21 cellular contexts compared by ENCODE assay signal in genomic region chr18:62745089-62745751, GRCh38. TPM values are rescaled to one million over a fixed set of nuclear protein-coding genes. Genes with fewer than 3 reads are reported as not detected.
DNase-seq lines count a peak whose midpoint lies in the region; ATAC-seq, FAIRE-seq and TF ChIP-seq lines count a peak whose summit lies in the region.
"Had no signal": no experiment of that assay in that cellular context is flagged by ENCODE, and none has a peak within 500 bp of the region (broad histone marks: within the 10 kb centered on the region; RNA-seq: fewer than 3 reads in every experiment).

No MANE protein-coding gene starts in this region.

- peaks cover 25% of the 10 kb centered on the region for H4K20me1 ChIP-seq in Loucy (ENCODE audit: insufficient read depth, low read length, poor library complexity, severe bottlenecking)

- no peaks in the 10 kb centered on the region for H3F3A ChIP-seq in Loucy (ENCODE audit: low read depth)

- no peaks in the 10 kb centered on the region for H3K27me3 Mint-ChIP-seq in type B pancreatic cell
- H3K27me3 Mint-ChIP-seq: CD4-positive, CD25-positive, alpha-beta regulatory T cell; T-cell had no signal

- DNase-seq in GM12891 (ENCODE audit: insufficient read length, low spot score) (no peak), left lobe of liver (ENCODE audit: low spot score) (no peak), type B pancreatic cell (ENCODE audit: extremely low spot score, unreplicated experiment) (no peak), DMS53 (lab: John Stamatoyannopoulos, UW) (no peak), 8988T (no peak), EL (no peak)
- DNase-seq: ACHN; Caco-2; CD4-positive, CD25-positive, alpha-beta regulatory T cell; GF-D8; H7; KBM-7; NCI-H1417; NCI-H187 treated with DMSO at 0.1 percent for 48 hours; NCI-H226; NCI-H524; SHP77 treated with DMSO at 0.1 percent for 48 hours; SK-N-SH; T-cell had no signal

- H3K9ac ChIP-seq in Loucy (ENCODE audit: low read depth, low read length, poor library complexity, severe bottlenecking): no peak overlapping the region
- H3K9ac ChIP-seq: SK-N-SH had no signal

- H3K27ac Mint-ChIP-seq in type B pancreatic cell: no peak overlapping the region
- H3K27ac Mint-ChIP-seq: T-cell had no signal

- no peaks in the 10 kb centered on the region for H3K9me2 ChIP-seq in Loucy (replicated peaks; ENCODE audit: low read depth, low read length)
- H3K9me2 ChIP-seq: SK-N-SH had no signal

- no peak overlapping the region for H3K4me3 ChIP-seq in Loucy (ENCODE audit: low read length, poor library complexity, severe bottlenecking)

- no peaks in the 10 kb centered on the region for H3K36me3 Mint-ChIP-seq in type B pancreatic cell
- H3K36me3 Mint-ChIP-seq: CD4-positive, CD25-positive, alpha-beta regulatory T cell; T-cell had no signal

- H3K9me3 ChIP-seq in Loucy (ENCODE audit: insufficient read depth, low read depth, low read length): no peaks in the 10 kb centered on the region
- H3K9me3 ChIP-seq: Caco-2, SK-N-SH had no signal

- ATAC-seq in left lobe of liver: peak; percentile 41
- ATAC-seq: T-cell had no signal

- FAIRE-seq in GM12891 (lab: Jason Lieb, UNC): peak; percentile 85
- FAIRE-seq: GM12892 had no signal

- no peaks in the 10 kb centered on the region for H3K9me3 Mint-ChIP-seq in type B pancreatic cell
- H3K9me3 Mint-ChIP-seq: CD4-positive, CD25-positive, alpha-beta regulatory T cell; T-cell had no signal

- H3K79me2 ChIP-seq in Loucy (ENCODE audit: insufficient read depth, low read length): peaks cover 96% of the 10 kb centered on the region

- TF ChIP-seq CTCF in Loucy (conservative IDR thresholded peaks at IDR 0.05; ENCODE audit: low read length) (0 out of 2 replicates have a peak, but pooled peaks have one; percentile 13), type B pancreatic cell (conservative IDR thresholded peaks at IDR 0.05) (peak; percentile 45)

- H3K4me1 ChIP-seq in Loucy (ENCODE audit: insufficient read depth, low read length, poor library complexity, severe bottlenecking): peaks cover 30% of the 10 kb centered on the region

- H3K4me2 ChIP-seq in Loucy (ENCODE audit: low read depth, low read length, poor library complexity, severe bottlenecking): no peak overlapping the region
- H3K4me2 ChIP-seq: SK-N-SH had no signal

- TF ChIP-seq POLR2A in GM12891 (IDR thresholded peaks at IDR 0.05; ENCODE audit: low read depth, low read length): no peak

- H3K4me3 Mint-ChIP-seq in type B pancreatic cell: no peak overlapping the region
- H3K4me3 Mint-ChIP-seq: CD4-positive, CD25-positive, alpha-beta regulatory T cell; T-cell had no signal

- peaks cover 30% of the 10 kb centered on the region for H3K4me1 Mint-ChIP-seq in type B pancreatic cell (ENCODE audit: unreplicated experiment)

- H3K36me3 ChIP-seq in Loucy (ENCODE audit: insufficient read depth, low read length): no peaks in the 10 kb centered on the region

- no peaks in the 10 kb centered on the region for H3K27me3 ChIP-seq in Loucy (ENCODE audit: insufficient read depth, low read length, poor library complexity, severe bottlenecking)

- H2AFZ ChIP-seq in Loucy (ENCODE audit: low read length): no peak overlapping the region

TF ChIP-seq in GM12891, 5 proteins besides CTCF, POLR2A, EP300 and RAD21:
- TF ChIP-seq POU2F2 (IDR thresholded peaks at IDR 0.05; ENCODE audit: low read depth, low read length): no peak
- TF ChIP-seq TAF1 (IDR thresholded peaks at IDR 0.05; ENCODE audit: low read depth, low read length): no peak
- TF ChIP-seq POLR2AphosphoS5 (IDR thresholded peaks at IDR 0.05; ENCODE audit: low read depth, low read length): no peak
- no peak for TF ChIP-seq PAX5 (IDR thresholded peaks at IDR 0.05; ENCODE audit: insufficient read depth, low read length, severe bottlenecking)
- no peak for TF ChIP-seq SPI1 (IDR thresholded peaks at IDR 0.05; ENCODE audit: low read depth, low read length)

RNA-seq across cellular contexts. Expression of gene PHLPP1, which starts 29.9 kb away (rescaled TPM):
- 4.2 TPM for polyA plus RNA-seq in GM12891 (2012; ENCODE audit: low read depth, missing spikeins)
- total RNA-seq in left lobe of liver: 18.6 TPM
- total RNA-seq in type B pancreatic cell (ENCODE audit: low replicate concordance): 28.5 and 29.3 TPM in 2 replicates
